In the genomic region with DNA sequence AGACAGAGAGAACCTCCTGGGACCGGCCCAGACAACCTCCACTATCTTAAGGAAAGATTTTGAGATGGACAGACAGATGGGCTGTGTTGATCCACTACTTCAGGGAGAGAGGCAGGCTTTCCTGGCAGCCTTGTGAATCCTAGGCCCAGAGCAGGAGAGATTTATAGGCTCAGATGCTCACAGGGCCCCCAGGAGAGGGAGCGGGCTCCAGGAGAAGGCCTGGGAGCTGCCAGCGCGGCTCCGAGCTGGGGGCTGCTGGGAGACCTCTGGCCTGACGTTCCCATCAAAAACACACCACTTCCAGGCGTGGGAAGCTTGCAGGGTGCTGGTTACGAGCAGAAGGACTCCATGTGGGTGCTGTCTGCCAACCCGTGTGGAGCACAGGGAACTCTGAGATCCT, we compare ENCODE assay signal across 20 cellular contexts. TPM values are rescaled to one million over a fixed set of nuclear protein-coding genes. Genes with fewer than 3 reads are reported as not detected.
DNase-seq lines count a peak whose midpoint lies in the region; ATAC-seq and TF ChIP-seq lines count a peak whose summit lies in the region.
"Had no signal": no experiment of that assay in that cellular context is flagged by ENCODE, and none has a peak within 500 bp of the region (broad histone marks: within the 10 kb centered on the region; RNA-seq: fewer than 3 reads in every experiment).

No MANE protein-coding gene starts in this region.

- no peaks in the 10 kb centered on the region for H3K9me3 ChIP-seq in esophagus muscularis mucosa
- no peaks in the 10 kb centered on the region for H3K9me3 ChIP-seq in sigmoid colon
- no peaks in the 10 kb centered on the region for H3K9me3 ChIP-seq in aorta (ENCODE audit: control insufficient read depth, low read length)

- no peak for TF ChIP-seq POLR2A in esophagus muscularis mucosa (IDR thresholded peaks at IDR 0.05; ENCODE audit: low read depth)
- TF ChIP-seq POLR2A in sigmoid colon (IDR thresholded peaks at IDR 0.05): no peak

- DNase-seq in esophagus muscularis mucosa (ENCODE audit: extremely low spot score): no peak
- DNase-seq in sigmoid colon: peak; percentile 87
- peak in 1 of 2 donors; percentile 53 for DNase-seq in aorta
- no peak for DNase-seq in NCI-H187 (lab: John Stamatoyannopoulos, UW)
- DNase-seq in cardiac septum (ENCODE audit: low spot score): no peak
- DNase-seq: CD4-positive, CD25-positive, alpha-beta regulatory T cell; EL; NCI-H1048; NCI-H345; NCI-H526; NK-92 treated with Interleukin-12 subunit alpha and Interleukin-12 subunit beta, amount 100 ng/mL, for 24 hours; SHP77 treated with DMSO at 0.1 percent for 48 hours had no signal

- intact Hi-C loops in esophagus muscularis mucosa (cut with DNase I): no loop called here
- intact Hi-C loops in sigmoid colon (cut with DNase I): no loop called here
- intact Hi-C loops in aorta (cut with DNase I): no loop called here
- intact Hi-C loops in cardiac septum (cut with DNase I): no loop called here

- H3K4me3 ChIP-seq in esophagus muscularis mucosa: no peak overlapping the region
- peak overlapping the region in 1 of 4 donors; percentile 1 for H3K4me3 ChIP-seq in sigmoid colon
- H3K4me3 ChIP-seq in aorta (ENCODE audit: low read length in 2 of 2): no peak overlapping the region

- H3K4me3 Mint-ChIP-seq in nephron: no peak overlapping the region
- H3K4me3 Mint-ChIP-seq: B cell; CD4-positive, CD25-positive, alpha-beta regulatory T cell had no signal

- ATAC-seq in aorta (ENCODE audit: low FRiP score): peak; percentile 8
- no peak for ATAC-seq in GM21447 (IDR thresholded peaks at IDR 0.05; ENCODE audit: unreplicated experiment)
- ATAC-seq: HepG2 had no signal

- 46% methylated on average over 4 of the region's 9 CpGs for WGBS in esophagus muscularis mucosa
- WGBS in sigmoid colon, 2 donors: 73 to 91% methylated on average over 9 of the region's 9 CpGs
- WGBS in aorta, 2 donors: 7 to 9% methylated on average over 9 of the region's 9 CpGs

- peak overlapping the region; percentile 66 to 86 (median 81) for H3K27ac Mint-ChIP-seq in nephron
- H3K27ac Mint-ChIP-seq: B cell; CD4-positive, CD25-positive, alpha-beta regulatory T cell had no signal

- TF ChIP-seq CTCF in esophagus muscularis mucosa (IDR thresholded peaks at IDR 0.05): no peak
- TF ChIP-seq CTCF in nephron (IDR thresholded peaks at IDR 0.05; ENCODE audit: unreplicated experiment in 3 of 3): no peak
- no peak for TF ChIP-seq CTCF in sigmoid colon (IDR thresholded peaks at IDR 0.05)

- H3K36me3 ChIP-seq in esophagus muscularis mucosa (peaks cover 0 to 81% (median 32%) of the 10 kb centered on the region in 4 donors), sigmoid colon (peaks cover 0 to 81% (median 29%) of the 10 kb centered on the region in 4 donors), aorta (ENCODE audit: control insufficient read depth in 1 of 2, insufficient read depth in 2 of 2, low read length in 1 of 2) (peaks cover 4 to 8% of the 10 kb centered on the region in 2 donors)

- no peaks in the 10 kb centered on the region for H3K36me3 Mint-ChIP-seq in nephron (ENCODE audit: low read depth)
- H3K36me3 Mint-ChIP-seq: CD4-positive, CD25-positive, alpha-beta regulatory T cell had no signal

- H3K27ac ChIP-seq in esophagus muscularis mucosa (replicated peaks in 1 of 4): peak overlapping the region; percentile 65 to 95 (median 72)
- peak overlapping the region; percentile 70 to 98 (median 87) for H3K27ac ChIP-seq in sigmoid colon
- H3K27ac ChIP-seq in aorta (ENCODE audit: low read depth in 1 of 2, low read length in 2 of 2): peak overlapping the region; percentile 4 to 60
- H3K27ac ChIP-seq: KMS-11 had no signal

- H3K27me3 Mint-ChIP-seq in nephron (ENCODE audit: low read depth): peaks cover 9% of the 10 kb centered on the region
- H3K27me3 Mint-ChIP-seq: CD4-positive, CD25-positive, alpha-beta regulatory T cell had no signal

- peaks cover 30% of the 10 kb centered on the region for H3K4me1 Mint-ChIP-seq in nephron
- H3K4me1 Mint-ChIP-seq: B cell; CD4-positive, CD25-positive, alpha-beta regulatory T cell had no signal

- no peaks in the 10 kb centered on the region for H3K27me3 ChIP-seq in esophagus muscularis mucosa
- no peaks in the 10 kb centered on the region for H3K27me3 ChIP-seq in sigmoid colon
- H3K27me3 ChIP-seq in aorta (ENCODE audit: control insufficient read depth in 1 of 2, insufficient read depth in 2 of 2, low read length in 1 of 2): no peaks in the 10 kb centered on the region

- TF ChIP-seq EP300 in esophagus muscularis mucosa (IDR thresholded peaks at IDR 0.05): no peak
- no peak for TF ChIP-seq EP300 in sigmoid colon (IDR thresholded peaks at IDR 0.05)

- peaks cover 3% of the 10 kb centered on the region for H3K9me3 Mint-ChIP-seq in nephron

- H3K4me1 ChIP-seq in esophagus muscularis mucosa (peaks cover 0 to 100% (median 95%) of the 10 kb centered on the region in 4 donors), sigmoid colon (peaks cover 0 to 100% (median 94%) of the 10 kb centered on the region in 4 donors), aorta (ENCODE audit: control insufficient read depth in 1 of 2, insufficient read depth in 2 of 2, low read length in 2 of 2) (peaks cover 0 to 2% of the 10 kb centered on the region in 2 donors)

RNA-seq across cellular contexts. Expression of a gene that starts 53.2 kb away (rescaled TPM):
- total RNA-seq in esophagus muscularis mucosa (over 10,000 TPM in 3 of 4 donors, 1,000 to 10,000 TPM in 1; 9,583 to 20,476 (median 14,208) TPM), sigmoid colon (over 10,000 TPM in 1 of 4 donors, 1,000 to 10,000 TPM in 3; 4,282 to 11,818 (median 7,071) TPM), aorta (1,000 to 10,000 TPM; 1,606 to 2,053 TPM), cardiac septum (62.2 TPM)
- polyA plus RNA-seq in sigmoid colon (100 to 1,000 TPM in 1 of 3 donors, 10 to 100 TPM in 1, 1 to 10 TPM in 1; 5.1 to 262 (median 31.8) TPM), aorta (100 to 1,000 TPM; 631 to 732 TPM)
- total RNA-seq: CD4-positive, CD25-positive, alpha-beta regulatory T cell; H4; HepG2; MCF 10A; RPMI7951 had no signal
- polyA plus RNA-seq: HepG2 had no signal

Comparison
In these comparisons a context has a peak if more than half of its experiments do, and no peak if none do; other contexts are left out.
1. H3K27ac ChIP-seq: peak in every context shown above with its lines; median percentile 87 in sigmoid colon; 72 in esophagus muscularis mucosa; 32 in aorta.
2. RNA of a gene that starts 53.2 kb away (total RNA-seq): 9,583 to 20,476 TPM in esophagus muscularis mucosa, 4,282 to 11,818 TPM in sigmoid colon and 1,606 to 2,053 TPM in aorta; 62.2 TPM in cardiac septum (single experiment); every median in the first group is over 10 times any median in the second.